23 cellular contexts compared by ENCODE assay signal in genomic region chr7:158314394-158314793, GRCh38.
DNase-seq lines count a peak whose midpoint lies in the region; ATAC-seq, FAIRE-seq and TF ChIP-seq lines count a peak whose summit lies in the region.
"Had no signal": no experiment of that assay in that cellular context is flagged by ENCODE, and none has a peak within 500 bp of the region (broad histone marks: within the 10 kb centered on the region; RNA-seq: fewer than 3 reads in every experiment).

No MANE protein-coding gene starts in this region.

- H3K4me1 Mint-ChIP-seq in activated CD8-positive, alpha-beta memory T cell treated with anti-CD3 and anti-CD28 coated beads, Interleukin-2, amount 10 ng/mL, durations not matched to agents 7 days and 5 days, result no peaks in the 10 kb centered on the region
- H3K4me1 Mint-ChIP-seq in progenitor cell of endocrine pancreas (ENCODE audit: low read depth), result no peaks in the 10 kb centered on the region
- H3K4me1 Mint-ChIP-seq: B cell; CD4-positive, CD25-positive, alpha-beta regulatory T cell had no signal

- in situ Hi-C loops in HepG2 (cut with HindIII; ENCODE audit: extremely low pct_ligation_motif_present, low pct_unique_long_range_greater_than_20kb), result no loop called here

- H3K79me2 ChIP-seq in HepG2 (ENCODE audit: insufficient read depth, low read length), result no peaks in the 10 kb centered on the region

- BruUV-seq in HepG2 (replicated peaks; lab: Mats Ljungman, UMichigan), result no TSS peak

- H3K36me3 ChIP-seq in HepG2 (replicated peaks in 1 of 2; ENCODE audit: control insufficient read depth in 1 of 2, insufficient read depth in 2 of 2, low read length in 2 of 2) (peaks cover 0 to 1% of the 10 kb centered on the region in 2 experiments; a peak in 1 of 5 replicates), right lobe of liver (no peaks in the 10 kb centered on the region), neuronal stem cell (replicated peaks in 1 of 2; ENCODE audit: control insufficient read depth in 2 of 2, insufficient read depth in 2 of 2, low read length in 2 of 2) (no peaks in the 10 kb centered on the region)

- no peak overlapping the region for H4K91ac ChIP-seq in neuronal stem cell (ENCODE audit: low read depth, low read length, poor library complexity)

- no peaks in the 10 kb centered on the region for H3K27me3 ChIP-seq in HepG2 (ENCODE audit: control insufficient read depth in 1 of 2, insufficient read depth in 2 of 2, low read length in 2 of 2)
- H3K27me3 ChIP-seq in right lobe of liver, result no peaks in the 10 kb centered on the region
- peaks cover 0 to 2% (median 0%) of the 10 kb centered on the region in 3 experiments for H3K27me3 ChIP-seq in neuronal stem cell (ENCODE audit: control insufficient read depth in 3 of 3, insufficient read depth in 3 of 3, low read depth in 1 of 3, low read length in 3 of 3)
- H3K27me3 ChIP-seq: BLaER1 had no signal

- FAIRE-seq in HepG2 (lab: Jason Lieb, UNC), result no peak
- FAIRE-seq: A204.1, G401.6, GM12892, H54 had no signal

- peak overlapping the region; percentile 81 for H2BK12ac ChIP-seq in neuronal stem cell (ENCODE audit: low read length)

- H3K4me1 ChIP-seq in HepG2 (ENCODE audit: insufficient read depth, low read length), result no peaks in the 10 kb centered on the region
- H3K4me1 ChIP-seq in right lobe of liver, result no peaks in the 10 kb centered on the region
- peaks cover 4 to 9% of the 10 kb centered on the region in 2 donors for H3K4me1 ChIP-seq in neuronal stem cell (ENCODE audit: control insufficient read depth in 2 of 2, insufficient read depth in 1 of 2, low read depth in 1 of 2, low read length in 2 of 2)
- H3K4me1 ChIP-seq: Caco-2 had no signal

- H3K9ac ChIP-seq in HepG2 (ENCODE audit: insufficient read depth, low read depth, low read length) (no peak overlapping the region), neuronal stem cell (ENCODE audit: low read depth, low read length, poor library complexity) (no peak overlapping the region)
- H3K9ac ChIP-seq: BLaER1 had no signal

- TF ChIP-seq POLR2A in HepG2 (IDR thresholded peaks at IDR 0.05; ENCODE audit: insufficient read depth in 1 of 2, low read depth in 2 of 2, low read length in 2 of 2), result no peak
- no peak for TF ChIP-seq POLR2A in right lobe of liver (IDR thresholded peaks at IDR 0.05)

- TF ChIP-seq RAD21 in HepG2 (CRISPR knock-in tag; IDR thresholded peaks at IDR 0.05), result no peak

- H2BK5ac ChIP-seq in neuronal stem cell (ENCODE audit: low read length), result no peak overlapping the region

- POLR2A ChIA-PET in HepG2 (lab: Yijun Ruan, JAX), result no interaction called here

- no peaks in the 10 kb centered on the region for H3K9me3 ChIP-seq in HepG2 (ENCODE audit: low read length)
- H3K9me3 ChIP-seq in right lobe of liver, result no peaks in the 10 kb centered on the region
- peaks cover 3 to 36% of the 10 kb centered on the region in 2 donors for H3K9me3 ChIP-seq in neuronal stem cell (replicated peaks in 1 of 2; ENCODE audit: control insufficient read depth in 2 of 2, insufficient read depth in 1 of 2, low read depth in 1 of 2, low read length in 2 of 2)

- TF ChIP-seq CTCF in HepG2 (CRISPR knock-in tag; IDR thresholded peaks at IDR 0.05) (no peak), right lobe of liver (IDR thresholded peaks at IDR 0.05) (no peak), progenitor cell of endocrine pancreas (IDR thresholded peaks at IDR 0.05; ENCODE audit: unreplicated experiment) (no peak)

- H3K4me3 ChIP-seq in HepG2 (replicated peaks in 1 of 3; ENCODE audit: insufficient read depth in 1 of 3, low read depth in 2 of 3, low read length in 3 of 3) (no peak overlapping the region), right lobe of liver (no peak overlapping the region), neuronal stem cell (ENCODE audit: low read length in 2 of 2) (no peak overlapping the region)
- H3K4me3 ChIP-seq: BLaER1 had no signal

- 82% methylated on average over 7 of the region's 15 CpGs for WGBS in HepG2 (ENCODE audit: low lambda C conversion rate)
- WGBS in right lobe of liver (ENCODE audit: insufficient coverage, low coverage, low lambda C conversion rate, missing lambda C conversion rate), result 91% methylated on average over 11 of the region's 15 CpGs
- no CpG with 5 or more reads among the region's 15 CpGs for WGBS in neuronal stem cell (ENCODE audit: extremely low coverage in 2 of 2, insufficient read length in 2 of 2, insufficient replicate concordance in 1 of 2), 2 donors

- peak; percentile 9 for DNase-seq in activated CD8-positive, alpha-beta memory T cell treated with anti-CD3 and anti-CD28 coated beads for 24 hours
- DNase-seq in activated CD8-positive, alpha-beta memory T cell treated with anti-CD3 and anti-CD28 coated beads, Interleukin-2, amount 10 ng/mL, durations not matched to agents 7 days and 5 days, result no peak
- DNase-seq in HepG2 (ENCODE audit: low spot score), result no peak
- no peak for DNase-seq in right lobe of liver
- DNase-seq in neuronal stem cell (ENCODE audit: low spot score), result no peak
- DNase-seq in progenitor cell of endocrine pancreas (ENCODE audit: low spot score, unreplicated experiment), result no peak
- DNase-seq in activated gamma-delta T cell treated with Interleukin-2 at 50 U/mL for 16 hours, result no peak
- no peak for DNase-seq in hypothalamus (lab: John Stamatoyannopoulos, UW)
- DNase-seq: Caco-2; CD4-positive, CD25-positive, alpha-beta regulatory T cell; CD8-positive, alpha-beta T cell; DMS153; DND-41; GOT3 had no signal

- no peak overlapping the region for H2BK15ac ChIP-seq in neuronal stem cell (ENCODE audit: low read length)

- H3K4me2 ChIP-seq in HepG2 (ENCODE audit: low read depth, low read length) (no peak overlapping the region), neuronal stem cell (ENCODE audit: insufficient read depth, low read length, poor library complexity, severe bottlenecking) (no peak overlapping the region)
- H3K4me2 ChIP-seq: BLaER1 had no signal

- H2BK120ac ChIP-seq in neuronal stem cell (ENCODE audit: low read depth, low read length), result peak overlapping the region; percentile 52

- TF ChIP-seq EP300 in HepG2 (IDR thresholded peaks at IDR 0.05; ENCODE audit: low read depth in 2 of 2, low read length in 2 of 2) (no peak), HepG2 (CRISPR knock-in tag; IDR thresholded peaks at IDR 0.05; ENCODE audit: borderline replicate concordance) (no peak)

- no peak overlapping the region for H3K14ac ChIP-seq in neuronal stem cell (ENCODE audit: low read length)

- H3K23ac ChIP-seq in neuronal stem cell (ENCODE audit: low read depth, low read length, poor library complexity), result no peak overlapping the region

- peak overlapping the region; percentile 77 for H2AK5ac ChIP-seq in neuronal stem cell (ENCODE audit: low read depth, low read length)

- no peak for ATAC-seq in activated CD8-positive, alpha-beta memory T cell treated with anti-CD3 and anti-CD28 coated beads, Interleukin-2, amount 10 ng/mL, durations not matched to agents 7 days and 5 days
- ATAC-seq in HepG2 (peak; percentile 52), right lobe of liver (no peak)
- ATAC-seq: CD8-positive, alpha-beta T cell; HCT116 had no signal

- H3K36me3 Mint-ChIP-seq in activated CD8-positive, alpha-beta memory T cell treated with anti-CD3 and anti-CD28 coated beads, Interleukin-2, amount 10 ng/mL, durations not matched to agents 7 days and 5 days, result peaks cover 2% of the 10 kb centered on the region
- peaks cover 5% of the 10 kb centered on the region for H3K36me3 Mint-ChIP-seq in progenitor cell of endocrine pancreas (ENCODE audit: insufficient read depth)
- H3K36me3 Mint-ChIP-seq: CD4-positive, CD25-positive, alpha-beta regulatory T cell; CD8-positive, alpha-beta T cell had no signal

- no peak overlapping the region for H2AFZ ChIP-seq in HepG2 (ENCODE audit: low read length)
- H2AFZ ChIP-seq in neuronal stem cell (ENCODE audit: low read length), result no peak overlapping the region

- H3K27me3 Mint-ChIP-seq in activated CD8-positive, alpha-beta memory T cell treated with anti-CD3 and anti-CD28 coated beads, Interleukin-2, amount 10 ng/mL, durations not matched to agents 7 days and 5 days, result no peaks in the 10 kb centered on the region
- peaks cover 8% of the 10 kb centered on the region for H3K27me3 Mint-ChIP-seq in progenitor cell of endocrine pancreas
- H3K27me3 Mint-ChIP-seq: CD4-positive, CD25-positive, alpha-beta regulatory T cell had no signal

- CTCF ChIA-PET in activated CD8-positive, alpha-beta memory T cell treated with anti-CD3 and anti-CD28 coated beads, Interleukin-2, amount 10 ng/mL, durations not matched to agents 7 days and 5 days (lab: Charles Lee), result no interaction called here
- CTCF ChIA-PET in HepG2 (lab: Yijun Ruan, JAX; ENCODE audit: low intra/inter-chr PET ratio, low total read pairs), result no interaction called here

- peaks cover 4% of the 10 kb centered on the region; the same call in 1 of the 2 replicates for H4K20me1 ChIP-seq in HepG2 (ENCODE audit: insufficient read depth, low read length)
- H4K20me1 ChIP-seq: BLaER1 had no signal

- H3K18ac ChIP-seq in neuronal stem cell (ENCODE audit: low read length), result no peak overlapping the region

- H3K4ac ChIP-seq in neuronal stem cell (ENCODE audit: low read length), result no peak overlapping the region

- intact Hi-C loops in HepG2 (cut with micrococcal nuclease; ENCODE audit: unreplicated experiment), result no loop called here
- intact Hi-C loops in right lobe of liver (cut with DNase I), result no loop called here

- no peaks in the 10 kb centered on the region for H3K79me1 ChIP-seq in neuronal stem cell (ENCODE audit: low read depth, low read length)

- H3K9me3 Mint-ChIP-seq in activated CD8-positive, alpha-beta memory T cell treated with anti-CD3 and anti-CD28 coated beads, Interleukin-2, amount 10 ng/mL, durations not matched to agents 7 days and 5 days (ENCODE audit: low read depth), result peaks cover 23% of the 10 kb centered on the region
- peaks cover 16% of the 10 kb centered on the region for H3K9me3 Mint-ChIP-seq in progenitor cell of endocrine pancreas (ENCODE audit: low read depth)

- H3K27ac Mint-ChIP-seq in activated CD8-positive, alpha-beta memory T cell treated with anti-CD3 and anti-CD28 coated beads, Interleukin-2, amount 10 ng/mL, durations not matched to agents 7 days and 5 days, result no peak overlapping the region
- peak overlapping the region; percentile 77 for H3K27ac Mint-ChIP-seq in progenitor cell of endocrine pancreas
- H3K27ac Mint-ChIP-seq: B cell; CD4-positive, CD25-positive, alpha-beta regulatory T cell; CD8-positive, alpha-beta T cell had no signal

- no peak overlapping the region for H4K8ac ChIP-seq in neuronal stem cell (ENCODE audit: low read depth, low read length)

- H3K27ac ChIP-seq in HepG2 (ENCODE audit: extremely low read length, insufficient read depth, low read length) (no peak overlapping the region), right lobe of liver (no peak overlapping the region), neuronal stem cell (replicated peaks; ENCODE audit: low read length) (no peak overlapping the region)
- H3K27ac ChIP-seq: 22Rv1, BLaER1, C4-2B had no signal

- no peak overlapping the region for H3K4me3 Mint-ChIP-seq in activated CD8-positive, alpha-beta memory T cell treated with anti-CD3 and anti-CD28 coated beads, Interleukin-2, amount 10 ng/mL, durations not matched to agents 7 days and 5 days
- H3K4me3 Mint-ChIP-seq in progenitor cell of endocrine pancreas (ENCODE audit: low read depth), result no peak overlapping the region
- H3K4me3 Mint-ChIP-seq: B cell; CD4-positive, CD25-positive, alpha-beta regulatory T cell; CD8-positive, alpha-beta T cell had no signal
